In the genomic region with DNA sequence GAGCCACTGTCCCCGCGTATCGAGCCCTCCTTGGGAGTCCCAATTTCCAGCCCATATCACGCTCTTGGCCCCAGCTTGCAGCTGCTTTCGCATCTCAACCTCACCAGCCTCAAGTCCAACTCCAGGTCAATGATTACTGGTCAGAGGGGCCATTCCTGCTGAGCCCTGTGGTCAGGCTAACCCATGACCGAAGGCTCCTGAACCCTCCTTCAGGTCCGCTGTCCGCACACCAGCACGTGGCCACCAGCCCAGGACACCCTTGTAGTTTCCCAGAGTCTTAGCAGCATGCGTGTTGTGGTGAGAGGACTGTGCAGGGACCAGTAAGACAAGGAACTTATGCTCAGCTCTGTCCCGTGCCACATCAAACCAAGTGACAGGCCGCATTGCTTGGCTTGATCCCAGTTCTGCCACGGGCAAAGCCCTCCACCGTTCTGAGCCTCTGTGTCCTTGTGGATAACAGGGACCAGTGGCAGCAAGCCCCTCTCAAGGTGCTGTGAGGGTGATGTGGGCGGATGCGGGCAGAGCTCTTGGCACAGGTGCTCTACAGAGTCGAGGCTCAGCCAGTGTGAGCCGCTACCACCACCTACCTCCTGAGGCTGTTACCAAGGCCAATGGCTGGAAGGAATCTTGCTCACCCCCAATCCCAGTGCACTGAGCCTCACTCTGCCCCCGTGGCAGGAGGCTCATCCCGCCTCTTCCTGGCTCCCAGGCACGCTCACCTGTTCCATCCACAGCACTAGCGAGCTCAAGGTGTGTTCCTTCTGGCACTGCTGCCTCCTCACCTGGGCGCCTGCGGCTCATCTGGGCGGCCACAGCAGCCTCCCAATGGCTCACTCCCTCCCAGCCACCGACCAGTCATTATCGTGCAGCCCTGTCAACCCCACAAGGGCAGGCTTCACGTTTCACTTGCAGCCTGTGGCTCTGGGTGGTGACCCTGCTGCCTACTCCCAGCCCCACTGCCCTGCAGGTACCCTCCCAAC, we compare ENCODE assay signal across 1 cellular context.
TF ChIP-seq lines count a peak whose summit lies in the region.

No MANE protein-coding gene starts in this region.

TF ChIP-seq in H1, 55 proteins besides CTCF, POLR2A, EP300 and RAD21:
- TF ChIP-seq SUZ12 (IDR thresholded peaks at IDR 0.05; ENCODE audit: low read length) (no peak), POLR2AphosphoS5 (IDR thresholded peaks at IDR 0.05; ENCODE audit: low read depth, low read length) (0 out of 2 replicates have a peak, but pooled peaks have one; percentile 34), E2F6 (IDR thresholded peaks at IDR 0.05) (0 out of 2 replicates have a peak, but pooled peaks have one; percentile 8), BCL11A (IDR thresholded peaks at IDR 0.05; ENCODE audit: low read depth in 2 of 2, low read length in 2 of 2) (no peak)
- TF ChIP-seq, protein P1, sequence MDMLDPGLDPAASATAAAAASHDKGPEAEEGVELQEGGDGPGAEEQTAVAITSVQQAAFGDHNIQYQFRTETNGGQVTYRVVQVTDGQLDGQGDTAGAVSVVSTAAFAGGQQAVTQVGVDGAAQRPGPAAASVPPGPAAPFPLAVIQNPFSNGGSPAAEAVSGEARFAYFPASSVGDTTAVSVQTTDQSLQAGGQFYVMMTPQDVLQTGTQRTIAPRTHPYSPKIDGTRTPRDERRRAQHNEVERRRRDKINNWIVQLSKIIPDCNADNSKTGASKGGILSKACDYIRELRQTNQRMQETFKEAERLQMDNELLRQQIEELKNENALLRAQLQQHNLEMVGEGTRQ (IDR thresholded peaks at IDR 0.05; ENCODE audit: low read length), result no peak
